8 cellular contexts compared by ENCODE assay signal in genomic region chr3:122572940-122573412, GRCh38. TPM values are rescaled to one million over a fixed set of nuclear protein-coding genes. Genes with fewer than 3 reads are reported as not detected.
DNase-seq lines count a peak whose midpoint lies in the region; ATAC-seq, FAIRE-seq and TF ChIP-seq lines count a peak whose summit lies in the region.

No MANE protein-coding gene starts in this region.

- H3K27me3 ChIP-seq in CD8-positive, alpha-beta memory T cell (ENCODE audit: insufficient read depth, low read length, poor library complexity, severe bottlenecking) = no peaks in the 10 kb centered on the region
- no peaks in the 10 kb centered on the region for H3K27me3 ChIP-seq in HAP-1 (ENCODE audit: low read depth)
- peaks cover 0 to 10% (median 7%) of the 10 kb centered on the region in 4 experiments; a peak in 4 of 7 replicates for H3K27me3 ChIP-seq in H1 (replicated peaks in 1 of 4; ENCODE audit: control insufficient read depth in 3 of 4, extremely low read depth in 1 of 4, insufficient read depth in 3 of 4, low read length in 3 of 4)
- no peaks in the 10 kb centered on the region for H3K27me3 ChIP-seq in prostate gland (replicated peaks; ENCODE audit: insufficient read depth)

- no peak overlapping the region for H3K56ac ChIP-seq in H1 (replicated peaks; ENCODE audit: insufficient read length, low read depth, low read length)

- H4K91ac ChIP-seq in H1 (replicated peaks; ENCODE audit: insufficient read length, low read length) = no peak overlapping the region

- H3K18ac ChIP-seq in H1 (ENCODE audit: extremely low read depth, low read length) = no peak overlapping the region

- ATAC-seq in GM19452 (IDR thresholded peaks at IDR 0.05; ENCODE audit: unreplicated experiment) = no peak
- ATAC-seq in HG03457 (IDR thresholded peaks at IDR 0.05; ENCODE audit: unreplicated experiment) = no peak
- no peak for ATAC-seq in GM19023 (IDR thresholded peaks at IDR 0.05; ENCODE audit: unreplicated experiment)

- 0 out of 4 replicates have a peak overlapping the region, but pooled peaks of 1 of the 2 experiments have one; percentile 9 for H3K4me2 ChIP-seq in H1 (ENCODE audit: insufficient read depth in 1 of 2, low read depth in 2 of 2, low read length in 2 of 2)

- no peak overlapping the region for H3K14ac ChIP-seq in H1 (ENCODE audit: insufficient read length)

- POLR2A ChIA-PET in CD8-positive, alpha-beta memory T cell (lab: Charles Lee) = no interaction called here
- POLR2A ChIA-PET in H1 (lab: Charles Lee; ENCODE audit: partially characterized antibody) = interaction anchor here (0.7 to 1.3 kb wide), 2 partner anchors 9 to 61 kb away, joined by 3 to 4 read pairs; partner anchors contain the start of genes DTX3L and PARP9

- H2BK15ac ChIP-seq in H1 (ENCODE audit: low read length) = no peak overlapping the region

- TF ChIP-seq CTCF in H1 (IDR thresholded peaks at IDR 0.05; ENCODE audit: control extremely low read depth in 1 of 3, insufficient read depth in 1 of 3, low read depth in 1 of 3, low read length in 3 of 3) (no peak), prostate gland (IDR thresholded peaks at IDR 0.05) (peak in 1 of 4 experiments; percentile 17)

- peaks cover 6 to 61% (median 30%) of the 10 kb centered on the region in 3 donors for H3K36me3 Mint-ChIP-seq in CD8-positive, alpha-beta memory T cell

- TF ChIP-seq EP300 in H1 (IDR thresholded peaks at IDR 0.05; ENCODE audit: borderline replicate concordance in 1 of 2, low read depth in 2 of 2, low read length in 2 of 2) = no peak

- no peak overlapping the region for H2BK120ac ChIP-seq in H1 (replicated peaks; ENCODE audit: low read depth, low read length)

- H4K8ac ChIP-seq in H1 (ENCODE audit: extremely low read depth, insufficient read depth, low read length) = no peak overlapping the region

- H3K23me2 ChIP-seq in H1 (ENCODE audit: low read depth, low read length) = no peaks in the 10 kb centered on the region; the same call in 1 of the 2 replicates

- H3K36me3 ChIP-seq in CD8-positive, alpha-beta memory T cell (ENCODE audit: insufficient read depth, low read length) = peaks cover 9% of the 10 kb centered on the region
- H3K36me3 ChIP-seq in HAP-1 (replicated peaks) (no peaks in the 10 kb centered on the region), H1 (ENCODE audit: control insufficient read depth in 2 of 4, insufficient read depth in 4 of 4, low read length in 3 of 4) (no peaks in the 10 kb centered on the region), prostate gland (no peaks in the 10 kb centered on the region)

- no peaks in the 10 kb centered on the region for H4K20me1 ChIP-seq in H1 (replicated peaks in 1 of 2; ENCODE audit: control insufficient read depth in 1 of 2, insufficient read depth in 2 of 2, low read length in 2 of 2)

- 63% methylated on average over 3 of the region's 3 CpGs; no CpG with 5 or more reads in 1 of the 2 experiments for WGBS in H1 (ENCODE audit: extremely low coverage in 1 of 2, insufficient coverage in 1 of 2, insufficient read length in 1 of 2, insufficient replicate concordance in 2 of 2, low coverage in 1 of 2, low lambda C conversion rate in 2 of 2, missing lambda C conversion rate in 1 of 2), 2 experiments
- 22% methylated on average over 3 of the region's 3 CpGs for WGBS in prostate gland

- H3K4me3 ChIP-seq in CD8-positive, alpha-beta memory T cell (ENCODE audit: low read length) = no peak overlapping the region
- H3K4me3 ChIP-seq in HAP-1 = no peak overlapping the region
- H3K4me3 ChIP-seq in H1 (ENCODE audit: extremely low read depth in 1 of 4, insufficient read depth in 2 of 4, low read depth in 3 of 4, low read length in 4 of 4) = no peak overlapping the region
- H3K4me3 ChIP-seq in prostate gland = no peak overlapping the region

- H3K9me3 Mint-ChIP-seq in CD8-positive, alpha-beta memory T cell = no peaks in the 10 kb centered on the region

- no peak overlapping the region for H2BK5ac ChIP-seq in H1 (ENCODE audit: low read depth, low read length)

- H2AK5ac ChIP-seq in H1 (ENCODE audit: low read depth, low read length) = no peak overlapping the region

- H4K5ac ChIP-seq in H1 (ENCODE audit: insufficient read length, low read depth, low read length) = no peak overlapping the region

- no peaks in the 10 kb centered on the region for H3K27me3 Mint-ChIP-seq in CD8-positive, alpha-beta memory T cell

- H2BK20ac ChIP-seq in H1 (ENCODE audit: low read length) = no peak overlapping the region

- peaks cover 43% of the 10 kb centered on the region for H3K4me1 ChIP-seq in CD8-positive, alpha-beta memory T cell (ENCODE audit: insufficient read depth, low read length)
- H3K4me1 ChIP-seq in HAP-1 = peaks cover 15% of the 10 kb centered on the region
- H3K4me1 ChIP-seq in H1 (replicated peaks in 1 of 4; ENCODE audit: control insufficient read depth in 3 of 4, insufficient read depth in 4 of 4, low read length in 3 of 4) = peaks cover 2 to 3% (median 2%) of the 10 kb centered on the region in 4 experiments; a peak in 4 of 7 replicates
- H3K4me1 ChIP-seq in prostate gland (replicated peaks) = no peaks in the 10 kb centered on the region

- intact Hi-C loops in prostate gland (cut with DNase I) = no loop called here

- H3K23ac ChIP-seq in H1 (ENCODE audit: insufficient read length) = no peak overlapping the region

- peak overlapping the region; percentile 47 for H2AFZ ChIP-seq in H1 (ENCODE audit: low read length)

- no peaks in the 10 kb centered on the region for H3K79me1 ChIP-seq in H1 (ENCODE audit: low read depth, low read length)

- TF ChIP-seq POLR2A in H1 (IDR thresholded peaks at IDR 0.05; ENCODE audit: control extremely low read depth in 1 of 2, low read depth in 2 of 2, low read length in 2 of 2) (no peak), prostate gland (IDR thresholded peaks at IDR 0.05) (peak; percentile 4)

- CTCF ChIA-PET in CD8-positive, alpha-beta memory T cell (lab: Charles Lee) = interaction anchor here (3.1 kb wide), 1 partner anchor 8 kb away, joined by 9 read pairs; the partner anchor contains the start of genes DTX3L and PARP9
- CTCF ChIA-PET in H1 (lab: Charles Lee; ENCODE audit: partially characterized antibody) = interaction anchor here (1.1 kb wide), 1 partner anchor 13 kb away, joined by 3 read pairs; no protein-coding TSS in a partner anchor

- H3K4me1 Mint-ChIP-seq in CD8-positive, alpha-beta memory T cell = peaks cover 58 to 71% (median 60%) of the 10 kb centered on the region in 3 donors

- H3K9me3 ChIP-seq in CD8-positive, alpha-beta memory T cell (ENCODE audit: low read length) = no peaks in the 10 kb centered on the region
- H3K9me3 ChIP-seq in HAP-1 (no peaks in the 10 kb centered on the region), H1 (ENCODE audit: insufficient read depth in 2 of 2, low read depth in 1 of 2, low read length in 1 of 2) (no peaks in the 10 kb centered on the region), prostate gland (no peaks in the 10 kb centered on the region)

- FAIRE-seq in H1 (lab: Jason Lieb, UNC) = peak; percentile 58

- H3K27ac Mint-ChIP-seq in CD8-positive, alpha-beta memory T cell = peak overlapping the region; percentile 57 to 94 (median 84)

- DNase-seq in CD8-positive, alpha-beta memory T cell = peak in 4 of 5 donors; percentile 5 to 54 (median 21)
- DNase-seq in HAP-1 (ENCODE audit: low spot score in 2 of 2) (peak; percentile 7 to 27), RPMI7951 (ENCODE audit: low read depth) (peak; percentile 60), H1 (ENCODE audit: low read depth in 1 of 2, low spot score in 2 of 2) (peak in 1 of 2 experiments; percentile 15), prostate gland (ENCODE audit: low spot score) (peak; percentile 48)

- H3K9ac ChIP-seq in H1 (replicated peaks in 1 of 4; ENCODE audit: extremely low read depth in 1 of 4, low read depth in 3 of 4, low read length in 3 of 4) = no peak overlapping the region

- in situ Hi-C loops in HAP-1 (cut with MboI; ENCODE audit: low sequenced_read_pairs) = no loop called here

- no peaks in the 10 kb centered on the region for H3K79me2 ChIP-seq in H1 (ENCODE audit: control insufficient read depth in 1 of 2, insufficient read depth in 2 of 2, low read length in 2 of 2)

- H2BK12ac ChIP-seq in H1 (ENCODE audit: low read depth, low read length) = no peak overlapping the region

- H3K27ac ChIP-seq in CD8-positive, alpha-beta memory T cell (ENCODE audit: low read depth, low read length) = no peak overlapping the region
- H3K27ac ChIP-seq in H1 (ENCODE audit: low read depth, low read length) (no peak overlapping the region), prostate gland (peak overlapping the region; percentile 22 to 57)

- no peak overlapping the region for H3K4ac ChIP-seq in H1 (replicated peaks; ENCODE audit: insufficient read length, low read depth, low read length)

- TF ChIP-seq RAD21 in H1 (IDR thresholded peaks at IDR 0.05 in 1 of 2, conservative IDR thresholded peaks at IDR 0.05 in 1 of 2; ENCODE audit: low read depth in 2 of 2, low read length in 2 of 2) = no peak

- H3K4me3 Mint-ChIP-seq in CD8-positive, alpha-beta memory T cell = peak overlapping the region in 3 of 7 donors; percentile 24 to 64 (median 28)

RNA-seq across cellular contexts. Expression of gene PARP15, which starts 4.5 kb away (rescaled TPM):
- total RNA-seq in CD8-positive, alpha-beta memory T cell = 10 to 100 TPM; 12.7 to 13.9 TPM
- 8.5 TPM for polyA plus RNA-seq in CD8-positive, alpha-beta memory T cell
- total RNA-seq in RPMI7951 (2014; rRNA removed; shearing (Covaris generic)) = 0.10 TPM in 1 of 2 replicates, not detected in the other
- 0.21 and 0.37 TPM in 2 replicates for total RNA-seq in H1 (2021; fragmentation: NEBNext Ultra II Directional; extraction: Animal tissue kit (Norgen Biotek cat#: 25700))
- polyA plus RNA-seq in H1 (2011; rRNA removed) = 0.33 and 0.45 TPM in 2 replicates
- polyA plus RNA-seq in H1 (2011; cell fraction: cytosol; rRNA removed) = 0.37 TPM
- polyA plus RNA-seq in H1 (2011; cell fraction: nucleus; rRNA removed) = 0.23 TPM
- polyA plus RNA-seq in H1 (2012, experiment 1 of 2) = 0.20 to 0.32 TPM (median 0.27 TPM) in 4 replicates
- not detected for polyA plus RNA-seq in H1 (2012, experiment 2 of 2)
- polyA plus RNA-seq in H1 (2013, experiment 1 of 2) = 0.55 TPM
- polyA plus RNA-seq in H1 (2013, experiment 2 of 2) = 0.46 TPM
- polyA minus RNA-seq in H1 (2011; rRNA and poly(A)+ RNA removed) = 0.27 and 0.38 TPM in 2 replicates
- 0.22 TPM for polyA minus RNA-seq in H1 (2011; cell fraction: cytosol; rRNA and poly(A)+ RNA removed)
- 0.90 TPM for polyA minus RNA-seq in H1 (2011; cell fraction: nucleus; rRNA and poly(A)+ RNA removed)
- total RNA-seq in prostate gland = 1 to 10 TPM in 1 of 2 donors, under 1 TPM in 1; 0.23 to 2.7 TPM

RNA-seq across cellular contexts. Expression of gene DTX3L, which starts 8.8 kb away (rescaled TPM):
- total RNA-seq in CD8-positive, alpha-beta memory T cell = 10 to 100 TPM; 22.9 to 24.3 TPM
- 31.2 TPM for polyA plus RNA-seq in CD8-positive, alpha-beta memory T cell
- 24.3 and 24.9 TPM in 2 replicates for total RNA-seq in RPMI7951 (2014; rRNA removed; shearing (Covaris generic))
- total RNA-seq in H1 (2021; fragmentation: NEBNext Ultra II Directional; extraction: Animal tissue kit (Norgen Biotek cat#: 25700)) = 8.4 and 11.3 TPM in 2 replicates
- polyA plus RNA-seq in H1 (2011; rRNA removed) = 1.7 and 1.9 TPM in 2 replicates
- polyA plus RNA-seq in H1 (2011; cell fraction: cytosol; rRNA removed) = 2.1 TPM
- 0.94 TPM for polyA plus RNA-seq in H1 (2011; cell fraction: nucleus; rRNA removed)
- 3.3 to 4.2 TPM (median 3.7 TPM) in 4 replicates for polyA plus RNA-seq in H1 (2012, experiment 1 of 2)
- polyA plus RNA-seq in H1 (2012, experiment 2 of 2) = 0.38 TPM
- polyA plus RNA-seq in H1 (2013, experiment 1 of 2) = 4.3 TPM
- 4.1 TPM for polyA plus RNA-seq in H1 (2013, experiment 2 of 2)
- polyA minus RNA-seq in H1 (2011; rRNA and poly(A)+ RNA removed) = 3.3 and 5.2 TPM in 2 replicates
- polyA minus RNA-seq in H1 (2011; cell fraction: cytosol; rRNA and poly(A)+ RNA removed) = 4.4 TPM
- polyA minus RNA-seq in H1 (2011; cell fraction: nucleus; rRNA and poly(A)+ RNA removed) = 2.2 TPM
- total RNA-seq in prostate gland = 10 to 100 TPM; 22.8 to 46.3 TPM

RNA-seq across cellular contexts. Expression of gene PARP9, which starts 8.9 kb away (rescaled TPM):
- 10 to 100 TPM; 13.2 to 13.4 TPM for total RNA-seq in CD8-positive, alpha-beta memory T cell
- polyA plus RNA-seq in CD8-positive, alpha-beta memory T cell = 32.5 TPM
- 17.4 and 22.1 TPM in 2 replicates for total RNA-seq in RPMI7951 (2014; rRNA removed; shearing (Covaris generic))
- total RNA-seq in H1 (2021; fragmentation: NEBNext Ultra II Directional; extraction: Animal tissue kit (Norgen Biotek cat#: 25700)) = 3.4 and 3.7 TPM in 2 replicates
- 1.9 and 4.5 TPM in 2 replicates for polyA plus RNA-seq in H1 (2011; rRNA removed)
- 3.0 TPM for polyA plus RNA-seq in H1 (2011; cell fraction: cytosol; rRNA removed)
- polyA plus RNA-seq in H1 (2011; cell fraction: nucleus; rRNA removed) = 1.8 TPM
- 2.6 to 4.0 TPM (median 3.0 TPM) in 4 replicates for polyA plus RNA-seq in H1 (2012, experiment 1 of 2)
- 0.42 TPM for polyA plus RNA-seq in H1 (2012, experiment 2 of 2)
- polyA plus RNA-seq in H1 (2013, experiment 1 of 2) = 4.8 TPM
- polyA plus RNA-seq in H1 (2013, experiment 2 of 2) = 4.7 TPM
- polyA minus RNA-seq in H1 (2011; rRNA and poly(A)+ RNA removed) = 2.4 and 5.0 TPM in 2 replicates
- 1.5 TPM for polyA minus RNA-seq in H1 (2011; cell fraction: cytosol; rRNA and poly(A)+ RNA removed)
- polyA minus RNA-seq in H1 (2011; cell fraction: nucleus; rRNA and poly(A)+ RNA removed) = 1.4 TPM
- 10 to 100 TPM; 30.4 to 41.7 TPM for total RNA-seq in prostate gland

RNA-seq across cellular contexts. Expression of gene KPNA1, which starts 58.2 kb away (rescaled TPM):
- total RNA-seq in CD8-positive, alpha-beta memory T cell = 10 to 100 TPM; 58.6 to 60.4 TPM
- polyA plus RNA-seq in CD8-positive, alpha-beta memory T cell = 49.1 TPM
- total RNA-seq in RPMI7951 (2014; rRNA removed; shearing (Covaris generic)) = 33.3 and 34.7 TPM in 2 replicates
- 59.0 and 63.0 TPM in 2 replicates for total RNA-seq in H1 (2021; fragmentation: NEBNext Ultra II Directional; extraction: Animal tissue kit (Norgen Biotek cat#: 25700))
- polyA plus RNA-seq in H1 (2011; rRNA removed) = 12.2 and 14.8 TPM in 2 replicates
- polyA plus RNA-seq in H1 (2011; cell fraction: cytosol; rRNA removed) = 18.2 TPM
- polyA plus RNA-seq in H1 (2011; cell fraction: nucleus; rRNA removed) = 17.5 TPM
- polyA plus RNA-seq in H1 (2012, experiment 1 of 2) = 20.4 to 34.8 TPM (median 24.6 TPM) in 4 replicates
- 2.1 TPM for polyA plus RNA-seq in H1 (2012, experiment 2 of 2)
- polyA plus RNA-seq in H1 (2013, experiment 1 of 2) = 19.9 TPM
- 21.0 TPM for polyA plus RNA-seq in H1 (2013, experiment 2 of 2)
- 38.1 and 61.2 TPM in 2 replicates for polyA minus RNA-seq in H1 (2011; rRNA and poly(A)+ RNA removed)
- 18.4 TPM for polyA minus RNA-seq in H1 (2011; cell fraction: cytosol; rRNA and poly(A)+ RNA removed)
- 24.2 TPM for polyA minus RNA-seq in H1 (2011; cell fraction: nucleus; rRNA and poly(A)+ RNA removed)
- 10 to 100 TPM; 27.1 to 38.7 TPM for total RNA-seq in prostate gland

Comparison
In these comparisons a context has a peak if more than half of its experiments do, and no peak if none do; other contexts are left out.
1. H3K27ac ChIP-seq: peak in prostate gland (2 of 2); none in CD8-positive, alpha-beta memory T cell (single experiment) and H1 (single experiment).